ENCODE assay signal across 8 cellular contexts in the genomic region with DNA sequence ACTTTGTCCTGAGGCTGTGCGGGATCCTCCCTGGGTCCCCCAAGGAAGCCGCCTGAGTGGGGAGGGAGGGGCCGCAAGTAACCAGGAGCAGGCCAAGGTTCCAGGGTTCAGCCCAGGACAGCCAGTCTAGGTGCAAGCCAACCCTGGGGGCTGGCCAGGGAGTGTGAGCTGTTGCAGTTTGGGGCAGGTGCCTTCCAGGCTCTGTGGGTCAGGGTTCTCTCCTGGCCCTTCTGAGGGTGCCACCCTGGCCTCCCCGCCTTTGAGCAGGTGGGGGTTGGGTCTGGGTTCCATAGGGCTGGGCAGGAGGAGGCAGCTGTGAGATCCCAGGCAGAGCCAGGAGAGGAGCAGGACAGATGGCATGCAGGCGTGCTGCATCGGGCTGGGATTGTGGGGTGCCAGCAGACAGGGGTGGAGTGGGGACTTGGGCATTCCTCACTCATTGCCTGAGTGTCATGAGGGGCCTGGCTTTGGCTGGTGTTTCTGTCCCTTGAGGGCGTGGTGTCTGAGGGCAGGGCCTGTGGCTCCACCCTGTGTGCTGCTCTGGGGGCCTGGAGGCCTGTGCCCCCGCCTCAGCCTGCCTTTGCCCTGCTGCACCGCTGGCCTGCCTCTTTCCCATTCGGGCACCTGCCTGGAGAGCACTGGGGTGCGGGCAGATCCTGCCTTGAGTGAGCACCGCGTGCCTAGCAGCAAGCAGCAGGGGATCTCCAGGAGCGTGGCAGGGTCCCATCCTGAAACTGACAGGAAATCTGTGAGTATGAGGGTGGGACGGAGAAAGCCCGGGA. TPM values are rescaled to one million over a fixed set of nuclear protein-coding genes. Genes with fewer than 3 reads are reported as not detected.
DNase-seq lines count a peak whose midpoint lies in the region; ATAC-seq and TF ChIP-seq lines count a peak whose summit lies in the region.

No MANE protein-coding gene starts in this region.

- DNase-seq in GM23338 (ENCODE audit: low spot score) (no peak), right lobe of liver (peak in 2 of 3 donors; percentile 87 to 90), NCI-H345 treated with DMSO at 0.1 percent for 48 hours (lab: John Stamatoyannopoulos, UW; ENCODE audit: unreplicated experiment) (no peak), NCI-H2227 (lab: John Stamatoyannopoulos, UW; ENCODE audit: unreplicated experiment) (no peak), NCI-H187 treated with DMSO at 0.1 percent for 48 hours (lab: John Stamatoyannopoulos, UW) (no peak)
- peak; percentile 61 for DNase-seq in activated CD8-positive, alpha-beta T cell treated with anti-CD3 and anti-CD28 coated beads, Interleukin-2, amount 10 ng/mL, durations not matched to agents 7 days and 5 days

- WGBS in right lobe of liver (ENCODE audit: insufficient coverage, low coverage, low lambda C conversion rate, missing lambda C conversion rate), result 13% methylated on average over 3 of the region's 16 CpGs

- ATAC-seq in GM23338 (peak; percentile 7), right lobe of liver (peak; percentile 44 to 77 (median 75)), GM18858 (IDR thresholded peaks at IDR 0.05; ENCODE audit: unreplicated experiment) (no peak)
- ATAC-seq in activated CD8-positive, alpha-beta T cell treated with anti-CD3 and anti-CD28 coated beads, Interleukin-2, amount 10 ng/mL, durations not matched to agents 7 days and 5 days, result peak; percentile 21

- H3K27ac ChIP-seq in GM23338 (ENCODE audit: low read depth) (no peak overlapping the region), right lobe of liver (peak overlapping the region in 2 of 3 donors; percentile 60 to 66)

- H3K36me3 ChIP-seq in GM23338 (ENCODE audit: insufficient read depth), result no peaks in the 10 kb centered on the region
- no peaks in the 10 kb centered on the region for H3K36me3 ChIP-seq in right lobe of liver

- H3K4me3 ChIP-seq in GM23338 (no peak overlapping the region), right lobe of liver (peak overlapping the region in 1 of 3 donors; percentile 45)

- no peaks in the 10 kb centered on the region for H3K27me3 ChIP-seq in GM23338 (ENCODE audit: insufficient read depth)
- H3K27me3 ChIP-seq in right lobe of liver, result no peaks in the 10 kb centered on the region

- no peak overlapping the region for H2AFZ ChIP-seq in GM23338

- POLR2A ChIA-PET in activated CD8-positive, alpha-beta T cell treated with anti-CD3 and anti-CD28 coated beads, Interleukin-2, amount 10 ng/mL, durations not matched to agents 7 days and 5 days (lab: Charles Lee), result interaction anchor here (0.9 to 5.0 kb wide), 6 partner anchors 14 to 90 kb away, joined by 5 to 90 read pairs (median 34); partner anchors contain the start of gene KLF13

- no peaks in the 10 kb centered on the region for H3K9me2 ChIP-seq in GM23338 (ENCODE audit: insufficient read depth)

- no peaks in the 10 kb centered on the region; the same call in 1 of the 2 replicates for H4K20me1 ChIP-seq in GM23338 (replicated peaks; ENCODE audit: insufficient read depth)

- TF ChIP-seq CTCF in GM23338 (conservative IDR thresholded peaks at IDR 0.05; ENCODE audit: low read depth in 2 of 2) (no peak), right lobe of liver (IDR thresholded peaks at IDR 0.05) (no peak)

- H3F3A ChIP-seq in GM23338 (replicated peaks; ENCODE audit: low read depth), result no peaks in the 10 kb centered on the region

- no peak overlapping the region for H3K27ac Mint-ChIP-seq in GM23338
- H3K27ac Mint-ChIP-seq in activated CD8-positive, alpha-beta T cell treated with anti-CD3 and anti-CD28 coated beads, Interleukin-2, amount 10 ng/mL, durations not matched to agents 7 days and 5 days, result peak overlapping the region; percentile 97

- H3K4me2 ChIP-seq in GM23338, result no peak overlapping the region

- H3K36me3 Mint-ChIP-seq in GM23338 (ENCODE audit: low read depth), result no peaks in the 10 kb centered on the region
- peaks cover 70% of the 10 kb centered on the region for H3K36me3 Mint-ChIP-seq in activated CD8-positive, alpha-beta T cell treated with anti-CD3 and anti-CD28 coated beads, Interleukin-2, amount 10 ng/mL, durations not matched to agents 7 days and 5 days (ENCODE audit: low read depth)

- H3K4me1 ChIP-seq in GM23338 (ENCODE audit: insufficient read depth) (peaks cover 4% of the 10 kb centered on the region; the same call in 1 of the 2 replicates), right lobe of liver (peaks cover 0 to 59% (median 35%) of the 10 kb centered on the region in 4 donors)

- H3K4me3 Mint-ChIP-seq in GM23338, result no peak overlapping the region
- peak overlapping the region; percentile 95 for H3K4me3 Mint-ChIP-seq in activated CD8-positive, alpha-beta T cell treated with anti-CD3 and anti-CD28 coated beads, Interleukin-2, amount 10 ng/mL, durations not matched to agents 7 days and 5 days

- TF ChIP-seq POLR2A in GM10847 (IDR thresholded peaks at IDR 0.05; ENCODE audit: extremely low read depth, insufficient read length) (peak; percentile 52), right lobe of liver (IDR thresholded peaks at IDR 0.05) (no peak)

- intact Hi-C loops in right lobe of liver (cut with DNase I), result no loop called here

- H3K27me3 Mint-ChIP-seq in GM23338 (ENCODE audit: insufficient read depth, low read depth, poor library complexity), result peaks cover 8% of the 10 kb centered on the region
- H3K27me3 Mint-ChIP-seq in activated CD8-positive, alpha-beta T cell treated with anti-CD3 and anti-CD28 coated beads, Interleukin-2, amount 10 ng/mL, durations not matched to agents 7 days and 5 days (ENCODE audit: low read depth), result no peaks in the 10 kb centered on the region

- peaks cover 19% of the 10 kb centered on the region for H3K4me1 Mint-ChIP-seq in GM23338
- peaks cover 98% of the 10 kb centered on the region for H3K4me1 Mint-ChIP-seq in activated CD8-positive, alpha-beta T cell treated with anti-CD3 and anti-CD28 coated beads, Interleukin-2, amount 10 ng/mL, durations not matched to agents 7 days and 5 days (ENCODE audit: low read depth)

- CTCF ChIA-PET in activated CD8-positive, alpha-beta T cell treated with anti-CD3 and anti-CD28 coated beads, Interleukin-2, amount 10 ng/mL, durations not matched to agents 7 days and 5 days (lab: Charles Lee), result interaction anchor here (0.7 to 15.0 kb wide), 7 partner anchors 10 to 144 kb away, joined by 3 to 211 read pairs (median 16); partner anchors contain the start of gene KLF13

- H3K9me3 Mint-ChIP-seq in GM23338, result no peaks in the 10 kb centered on the region
- no peaks in the 10 kb centered on the region for H3K9me3 Mint-ChIP-seq in activated CD8-positive, alpha-beta T cell treated with anti-CD3 and anti-CD28 coated beads, Interleukin-2, amount 10 ng/mL, durations not matched to agents 7 days and 5 days (ENCODE audit: insufficient read depth)

- peaks cover 59% of the 10 kb centered on the region for H3K79me2 ChIP-seq in GM23338 (replicated peaks; ENCODE audit: insufficient read depth)

- no peaks in the 10 kb centered on the region for H3K9me3 ChIP-seq in right lobe of liver

TF ChIP-seq in GM23338, 12 proteins besides CTCF, POLR2A, EP300 and RAD21 (continues in another document):
- TF ChIP-seq JUNB (IDR thresholded peaks at IDR 0.05; ENCODE audit: unreplicated experiment) (no peak), CREB1 (CRISPR knock-in tag; IDR thresholded peaks at IDR 0.05; ENCODE audit: low read depth) (no peak), POLR2AphosphoS5 (IDR thresholded peaks at IDR 0.05; ENCODE audit: low read depth) (no peak), ZNF331 (CRISPR knock-in tag; IDR thresholded peaks at IDR 0.05; ENCODE audit: low read depth) (no peak), STAT1 (IDR thresholded peaks at IDR 0.05; ENCODE audit: unreplicated experiment) (no peak), ETS1 (IDR thresholded peaks at IDR 0.05) (no peak)

RNA-seq across cellular contexts. Expression of gene KLF13, which starts 18.4 kb away (rescaled TPM):
- total RNA-seq in GM23338 (2014; rRNA removed; shearing (Covaris generic)), result 21.5 and 23.5 TPM in 2 replicates
- polyA plus RNA-seq in GM23338 (2016; fragmentation: Nextera tagmentation; extraction: Ambion mirVana), result 28.6 and 35.7 TPM in 2 replicates
- 100 to 1,000 TPM; 214 to 215 TPM for total RNA-seq in activated CD8-positive, alpha-beta T cell treated with anti-CD3 and anti-CD28 coated beads, Interleukin-2, amount 10 ng/mL, durations not matched to agents 7 days and 5 days
- total RNA-seq in right lobe of liver, result 10 to 100 TPM; 22.7 to 66.2 (median 28.5) TPM

Comparison
In these comparisons a context has a peak if more than half of its experiments do, and no peak if none do; other contexts are left out.
1. DNase-seq: peak in activated CD8-positive, alpha-beta T cell treated with anti-CD3 and anti-CD28 coated beads, Interleukin-2, amount 10 ng/mL, durations not matched to agents 7 days and 5 days (single experiment) and right lobe of liver (2 of 3); none in GM23338 (single experiment), NCI-H345 treated with DMSO at 0.1 percent for 48 hours (single experiment), NCI-H2227 (single experiment) and NCI-H187 treated with DMSO at 0.1 percent for 48 hours (single experiment).